In the genomic region with DNA sequence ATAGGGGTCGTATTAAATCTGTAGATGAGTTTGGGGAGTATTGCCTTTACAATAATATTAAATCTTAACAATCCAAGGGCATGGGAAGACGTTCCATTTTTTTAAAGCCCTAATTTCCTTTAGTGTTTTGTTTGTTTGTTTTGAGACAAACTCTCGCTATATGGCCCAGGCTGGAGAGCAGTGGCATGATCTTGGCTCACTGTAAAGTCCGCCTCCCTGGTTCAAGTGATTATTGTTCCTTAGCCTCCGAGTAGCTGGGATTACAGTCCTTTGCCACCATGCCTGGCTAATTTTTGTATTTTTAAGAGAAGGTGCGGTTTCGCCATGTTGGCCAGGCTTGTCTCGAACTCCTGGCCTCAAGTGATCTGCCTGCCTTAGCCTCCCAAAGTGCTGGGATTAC, we compare ENCODE assay signal across 35 cellular contexts.
"Had no signal": no experiment of that assay in that cellular context is flagged by ENCODE, and none has a peak within 500 bp of the region (broad histone marks: within the 10 kb centered on the region; RNA-seq: fewer than 3 reads in every experiment).

No MANE protein-coding gene starts in this region.

- H3K9me3 ChIP-seq: adrenal gland, body of pancreas, esophagus muscularis mucosa, gastrocnemius medialis had no signal

- H3K27ac Mint-ChIP-seq: activated CD4-positive, alpha-beta memory T cell treated with anti-CD3 and anti-CD28 coated beads for 36 hours; activated CD4-positive, alpha-beta T cell treated with anti-CD3 and anti-CD28 coated beads for 36 hours; activated CD4-positive, alpha-beta T cell treated with anti-CD3 and anti-CD28 coated beads, Interleukin-2, amount 10 ng/mL, durations not matched to agents 24 days and 14 days; activated CD8-positive, alpha-beta memory T cell treated with anti-CD3 and anti-CD28 coated beads, Interleukin-2, amount 10 ng/mL, durations not matched to agents 7 days and 5 days; activated CD8-positive, alpha-beta T cell treated with anti-CD3 and anti-CD28 coated beads, Interleukin-2, amount 10 ng/mL, durations not matched to agents 7 days and 5 days; activated naive CD4-positive, alpha-beta T cell treated with anti-CD3 and anti-CD28 coated beads, Interleukin-2, amount 50 U/mL, for 72 hours; activated T-helper 17 cell treated with anti-CD3 and anti-CD28 coated beads, Interleukin-2, amount 50 U/mL, for 72 hours; T-helper 2 cell treated with Interferon-gamma antibody and Interleukin-4, amounts not matched to agents 5 μg/mL and 100 μg/mL, for 36 hours had no signal

- H3K27ac ChIP-seq: body of pancreas, esophagus muscularis mucosa, foreskin keratinocyte, gastrocnemius medialis, heart left ventricle, WERI-Rb-1 had no signal

- DNase-seq: activated CD4-positive, alpha-beta memory T cell treated with anti-CD3 and anti-CD28 coated beads for 36 hours; activated CD4-positive, alpha-beta T cell treated with anti-CD3 and anti-CD28 coated beads for 36 hours; activated CD4-positive, alpha-beta T cell treated with anti-CD3 and anti-CD28 coated beads, Interleukin-2, amount 10 ng/mL, durations not matched to agents 24 days and 14 days; activated CD4-positive, CD25-positive, alpha-beta regulatory T cell; activated CD4-positive, CD25-positive, alpha-beta regulatory T cell treated with anti-CD3 and anti-CD28 coated beads, Interleukin-2, amount 50 U/mL, for 72 hours; activated CD8-positive, alpha-beta memory T cell treated with anti-CD3 and anti-CD28 coated beads, Interleukin-2, amount 10 ng/mL, durations not matched to agents 7 days and 5 days; activated CD8-positive, alpha-beta memory T cell treated with anti-CD3 and anti-CD28 coated beads, Interleukin-2, amount 50 U/mL, for 4 hours; activated CD8-positive, alpha-beta T cell treated with anti-CD3 and anti-CD28 coated beads, Interleukin-2, amount 10 ng/mL, durations not matched to agents 7 days and 5 days; activated effector memory CD4-positive, alpha-beta T cell treated with Interleukin-2 at 50 U/mL for 16 hours; activated gamma-delta T cell treated with Interleukin-2 at 50 U/mL for 16 hours; activated naive CD4-positive, alpha-beta T cell treated with Interleukin-2 at 50 U/mL for 16 hours; activated naive CD8-positive, alpha-beta T cell treated with anti-CD3 and anti-CD28 coated beads, Interleukin-2, amount 50 U/mL, for 24 hours; activated T-cell treated with anti-CD3 and anti-CD28 coated beads, Interleukin-2, amount 50 U/mL, for 4 hours; adrenal gland; amygdala; aorta; body of pancreas; caudate nucleus; cortex of kidney; dermis blood vessel endothelial cell; effector CD4-positive, alpha-beta T cell; effector memory CD8-positive, alpha-beta T cell; erythroblast; foreskin keratinocyte; gastrocnemius medialis; glutamatergic neuron; heart left ventricle; T-helper 1 cell; T-helper 17 cell; T1000; WERI-Rb-1 had no signal

- H3K36me3 ChIP-seq: adrenal gland, esophagus muscularis mucosa, gastrocnemius medialis, heart left ventricle had no signal

- H3K9me3 Mint-ChIP-seq: activated T-helper 17 cell treated with anti-CD3 and anti-CD28 coated beads, Interleukin-2, amount 50 U/mL, for 72 hours; effector memory CD8-positive, alpha-beta T cell had no signal

- H3K4me3 ChIP-seq: adrenal gland, body of pancreas, esophagus muscularis mucosa, gastrocnemius medialis, heart left ventricle had no signal

- ATAC-seq: activated CD4-positive, alpha-beta T cell treated with anti-CD3 and anti-CD28 coated beads for 36 hours; activated CD8-positive, alpha-beta memory T cell treated with anti-CD3 and anti-CD28 coated beads, Interleukin-2, amount 10 ng/mL, durations not matched to agents 7 days and 5 days; activated CD8-positive, alpha-beta T cell treated with anti-CD3 and anti-CD28 coated beads, Interleukin-2, amount 10 ng/mL, durations not matched to agents 7 days and 5 days; activated naive CD8-positive, alpha-beta T cell treated with anti-CD3 and anti-CD28 coated beads, Interleukin-2, amount 50 U/mL, for 24 hours; body of pancreas; effector memory CD8-positive, alpha-beta T cell; foreskin keratinocyte; gastrocnemius medialis; heart left ventricle; T-helper 17 cell had no signal

- H3K27me3 ChIP-seq: adrenal gland, body of pancreas, esophagus muscularis mucosa, foreskin keratinocyte, gastrocnemius medialis, heart left ventricle had no signal

- H3K4me3 Mint-ChIP-seq: activated CD4-positive, alpha-beta memory T cell treated with anti-CD3 and anti-CD28 coated beads for 36 hours; activated CD4-positive, alpha-beta T cell treated with anti-CD3 and anti-CD28 coated beads for 36 hours; activated CD4-positive, alpha-beta T cell treated with anti-CD3 and anti-CD28 coated beads, Interleukin-2, amount 10 ng/mL, durations not matched to agents 24 days and 14 days; activated CD8-positive, alpha-beta memory T cell treated with anti-CD3 and anti-CD28 coated beads, Interleukin-2, amount 10 ng/mL, durations not matched to agents 7 days and 5 days; activated CD8-positive, alpha-beta T cell treated with anti-CD3 and anti-CD28 coated beads, Interleukin-2, amount 10 ng/mL, durations not matched to agents 7 days and 5 days; activated naive CD8-positive, alpha-beta T cell treated with anti-CD3 and anti-CD28 coated beads, Interleukin-2, amount 50 U/mL, for 24 hours; activated T-cell treated with anti-CD3 and anti-CD28 coated beads, Interleukin-2, amount 50 U/mL, for 4 hours; activated T-helper 17 cell treated with anti-CD3 and anti-CD28 coated beads, Interleukin-2, amount 50 U/mL, for 72 hours; T-helper 17 cell; T-helper 2 cell treated with Interferon-gamma antibody and Interleukin-4, amounts not matched to agents 5 μg/mL and 100 μg/mL, for 36 hours had no signal

- H3K27me3 Mint-ChIP-seq: activated CD4-positive, alpha-beta memory T cell treated with anti-CD3 and anti-CD28 coated beads for 36 hours; activated CD4-positive, alpha-beta T cell treated with anti-CD3 and anti-CD28 coated beads for 36 hours; activated CD4-positive, alpha-beta T cell treated with anti-CD3 and anti-CD28 coated beads, Interleukin-2, amount 10 ng/mL, durations not matched to agents 24 days and 14 days; activated CD8-positive, alpha-beta memory T cell treated with anti-CD3 and anti-CD28 coated beads, Interleukin-2, amount 10 ng/mL, durations not matched to agents 7 days and 5 days; activated naive CD8-positive, alpha-beta T cell treated with anti-CD3 and anti-CD28 coated beads, Interleukin-2, amount 50 U/mL, for 24 hours; activated T-helper 17 cell treated with anti-CD3 and anti-CD28 coated beads, Interleukin-2, amount 50 U/mL, for 72 hours; effector memory CD8-positive, alpha-beta T cell; T-helper 17 cell had no signal
